Comparison of ENCODE assay signal across 1 cellular context in the genomic region with DNA sequence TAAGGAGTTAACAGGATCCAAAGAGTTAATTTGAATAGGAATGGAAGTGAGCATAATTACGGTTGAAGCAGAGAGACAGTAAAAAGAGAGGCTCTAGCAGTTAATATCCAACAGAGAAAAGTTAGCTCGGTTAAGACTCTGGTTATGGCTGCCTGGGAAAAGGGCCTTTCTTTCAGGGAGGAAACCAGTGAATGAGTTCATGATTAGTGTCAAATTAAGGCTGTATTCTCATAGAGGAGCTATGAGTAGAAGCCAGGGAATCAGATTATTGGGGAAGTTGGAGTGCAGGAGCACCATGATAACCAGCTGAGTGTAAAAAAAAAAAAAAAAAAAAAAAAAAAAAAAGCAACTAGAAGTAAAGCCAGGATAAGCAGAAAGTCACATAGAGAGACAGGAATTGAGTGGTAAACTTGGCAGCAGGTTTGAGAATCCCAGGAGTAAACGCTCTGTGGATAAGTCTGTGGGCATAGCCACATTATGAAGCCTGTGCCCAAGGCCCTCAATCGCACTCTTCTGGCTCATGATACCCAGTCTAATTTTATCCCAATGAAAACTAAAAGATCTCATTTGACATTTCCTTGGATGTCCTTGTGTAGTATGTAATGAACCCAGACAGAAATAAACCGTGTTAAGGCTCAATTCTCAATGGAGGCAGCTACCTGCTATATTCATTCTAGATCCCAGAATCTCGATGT.
TF ChIP-seq lines count a peak whose summit lies in the region.

No MANE protein-coding gene starts in this region.

TF ChIP-seq in GM23338, 12 proteins besides CTCF, POLR2A, EP300 and RAD21 (continued from another document):
- TF ChIP-seq, protein P1, sequence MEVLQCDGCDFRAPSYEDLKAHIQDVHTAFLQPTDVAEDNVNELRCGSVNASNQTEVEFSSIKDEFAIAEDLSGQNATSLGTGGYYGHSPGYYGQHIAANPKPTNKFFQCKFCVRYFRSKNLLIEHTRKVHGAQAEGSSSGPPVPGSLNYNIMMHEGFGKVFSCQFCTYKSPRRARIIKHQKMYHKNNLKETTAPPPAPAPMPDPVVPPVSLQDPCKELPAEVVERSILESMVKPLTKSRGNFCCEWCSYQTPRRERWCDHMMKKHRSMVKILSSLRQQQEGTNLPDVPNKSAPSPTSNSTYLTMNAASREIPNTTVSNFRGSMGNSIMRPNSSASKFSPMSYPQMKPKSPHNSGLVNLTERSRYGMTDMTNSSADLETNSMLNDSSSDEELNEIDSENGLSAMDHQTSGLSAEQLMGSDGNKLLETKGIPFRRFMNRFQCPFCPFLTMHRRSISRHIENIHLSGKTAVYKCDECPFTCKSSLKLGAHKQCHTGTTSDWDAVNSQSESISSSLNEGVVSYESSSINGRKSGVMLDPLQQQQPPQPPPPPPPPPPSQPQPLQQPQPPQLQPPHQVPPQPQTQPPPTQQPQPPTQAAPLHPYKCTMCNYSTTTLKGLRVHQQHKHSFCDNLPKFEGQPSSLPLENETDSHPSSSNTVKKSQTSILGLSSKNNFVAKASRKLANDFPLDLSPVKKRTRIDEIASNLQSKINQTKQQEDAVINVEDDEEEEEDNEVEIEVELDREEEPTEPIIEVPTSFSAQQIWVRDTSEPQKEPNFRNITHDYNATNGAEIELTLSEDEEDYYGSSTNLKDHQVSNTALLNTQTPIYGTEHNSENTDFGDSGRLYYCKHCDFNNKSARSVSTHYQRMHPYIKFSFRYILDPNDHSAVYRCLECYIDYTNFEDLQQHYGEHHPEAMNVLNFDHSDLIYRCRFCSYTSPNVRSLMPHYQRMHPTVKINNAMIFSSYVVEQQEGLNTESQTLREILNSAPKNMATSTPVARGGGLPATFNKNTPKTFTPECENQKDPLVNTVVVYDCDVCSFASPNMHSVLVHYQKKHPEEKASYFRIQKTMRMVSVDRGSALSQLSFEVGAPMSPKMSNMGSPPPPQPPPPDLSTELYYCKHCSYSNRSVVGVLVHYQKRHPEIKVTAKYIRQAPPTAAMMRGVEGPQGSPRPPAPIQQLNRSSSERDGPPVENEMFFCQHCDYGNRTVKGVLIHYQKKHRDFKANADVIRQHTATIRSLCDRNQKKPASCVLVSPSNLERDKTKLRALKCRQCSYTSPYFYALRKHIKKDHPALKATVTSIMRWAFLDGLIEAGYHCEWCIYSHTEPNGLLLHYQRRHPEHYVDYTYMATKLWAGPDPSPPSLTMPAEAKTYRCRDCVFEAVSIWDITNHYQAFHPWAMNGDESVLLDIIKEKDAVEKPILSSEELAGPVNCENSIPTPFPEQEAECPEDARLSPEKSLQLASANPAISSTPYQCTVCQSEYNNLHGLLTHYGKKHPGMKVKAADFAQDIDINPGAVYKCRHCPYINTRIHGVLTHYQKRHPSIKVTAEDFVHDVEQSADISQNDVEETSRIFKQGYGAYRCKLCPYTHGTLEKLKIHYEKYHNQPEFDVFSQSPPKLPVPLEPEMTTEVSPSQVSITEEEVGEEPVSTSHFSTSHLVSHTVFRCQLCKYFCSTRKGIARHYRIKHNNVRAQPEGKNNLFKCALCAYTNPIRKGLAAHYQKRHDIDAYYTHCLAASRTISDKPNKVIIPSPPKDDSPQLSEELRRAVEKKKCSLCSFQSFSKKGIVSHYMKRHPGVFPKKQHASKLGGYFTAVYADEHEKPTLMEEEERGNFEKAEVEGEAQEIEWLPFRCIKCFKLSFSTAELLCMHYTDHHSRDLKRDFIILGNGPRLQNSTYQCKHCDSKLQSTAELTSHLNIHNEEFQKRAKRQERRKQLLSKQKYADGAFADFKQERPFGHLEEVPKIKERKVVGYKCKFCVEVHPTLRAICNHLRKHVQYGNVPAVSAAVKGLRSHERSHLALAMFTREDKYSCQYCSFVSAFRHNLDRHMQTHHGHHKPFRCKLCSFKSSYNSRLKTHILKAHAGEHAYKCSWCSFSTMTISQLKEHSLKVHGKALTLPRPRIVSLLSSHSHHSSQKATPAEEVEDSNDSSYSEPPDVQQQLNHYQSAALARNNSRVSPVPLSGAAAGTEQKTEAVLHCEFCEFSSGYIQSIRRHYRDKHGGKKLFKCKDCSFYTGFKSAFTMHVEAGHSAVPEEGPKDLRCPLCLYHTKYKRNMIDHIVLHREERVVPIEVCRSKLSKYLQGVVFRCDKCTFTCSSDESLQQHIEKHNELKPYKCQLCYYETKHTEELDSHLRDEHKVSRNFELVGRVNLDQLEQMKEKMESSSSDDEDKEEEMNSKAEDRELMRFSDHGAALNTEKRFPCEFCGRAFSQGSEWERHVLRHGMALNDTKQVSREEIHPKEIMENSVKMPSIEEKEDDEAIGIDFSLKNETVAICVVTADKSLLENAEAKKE (CRISPR knock-in tag; IDR thresholded peaks at IDR 0.05) = no peak
- TF ChIP-seq EZH2phosphoT487 (IDR thresholded peaks at IDR 0.05; ENCODE audit: unreplicated experiment) = no peak
- TF ChIP-seq, protein P2, sequence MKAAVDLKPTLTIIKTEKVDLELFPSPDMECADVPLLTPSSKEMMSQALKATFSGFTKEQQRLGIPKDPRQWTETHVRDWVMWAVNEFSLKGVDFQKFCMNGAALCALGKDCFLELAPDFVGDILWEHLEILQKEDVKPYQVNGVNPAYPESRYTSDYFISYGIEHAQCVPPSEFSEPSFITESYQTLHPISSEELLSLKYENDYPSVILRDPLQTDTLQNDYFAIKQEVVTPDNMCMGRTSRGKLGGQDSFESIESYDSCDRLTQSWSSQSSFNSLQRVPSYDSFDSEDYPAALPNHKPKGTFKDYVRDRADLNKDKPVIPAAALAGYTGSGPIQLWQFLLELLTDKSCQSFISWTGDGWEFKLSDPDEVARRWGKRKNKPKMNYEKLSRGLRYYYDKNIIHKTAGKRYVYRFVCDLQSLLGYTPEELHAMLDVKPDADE (IDR thresholded peaks at IDR 0.05) = no peak
